In the genomic region with DNA sequence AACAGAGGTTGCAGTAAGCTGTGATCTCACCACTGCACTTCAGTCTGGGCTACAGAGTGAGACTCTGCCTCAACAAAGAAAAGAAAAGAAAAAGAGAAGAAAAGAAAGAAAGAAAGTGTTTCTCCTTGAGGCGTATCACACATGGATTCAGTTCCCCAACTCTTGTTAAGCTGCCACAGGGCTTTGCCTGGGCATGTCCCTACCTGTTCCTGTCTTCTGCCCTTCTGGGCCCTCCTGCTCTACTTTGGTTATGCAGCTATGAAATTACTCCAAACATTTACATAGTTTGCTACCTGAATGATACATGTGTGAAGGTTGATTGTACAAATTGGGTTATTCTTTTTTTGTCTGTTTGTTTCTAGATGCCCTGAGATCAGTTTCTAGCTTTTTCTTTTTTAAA, we compare ENCODE assay signal across 8 cellular contexts.
DNase-seq lines count a peak whose midpoint lies in the region; ATAC-seq and TF ChIP-seq lines count a peak whose summit lies in the region.
"Not testable (repeated sequence)": the region's sequence is repeated elsewhere in the genome, so short reads cannot be mapped to it uniquely, and the experiment has no call there.

No MANE protein-coding gene starts in this region.

- TF ChIP-seq CTCF in RWPE2 (IDR thresholded peaks at IDR 0.05; ENCODE audit: poor library complexity, severe bottlenecking); foreskin keratinocyte (conservative IDR thresholded peaks at IDR 0.05): not testable (repeated sequence)

- H3K27ac ChIP-seq in RWPE2 (ENCODE audit: poor library complexity, severe bottlenecking); foreskin keratinocyte: not testable (repeated sequence)

- H3K36me3 ChIP-seq in RWPE2 (ENCODE audit: low read depth): not testable (repeated sequence)

- H3K4me3 ChIP-seq in RWPE2 (ENCODE audit: severe bottlenecking): not testable (repeated sequence)

- H3K4me1 ChIP-seq in RWPE2 (ENCODE audit: insufficient read depth, poor library complexity, severe bottlenecking); foreskin keratinocyte: not testable (repeated sequence)

- H3K9me3 ChIP-seq in RWPE2 (ENCODE audit: severe bottlenecking): not testable (repeated sequence)

- ATAC-seq in GM18498 (IDR thresholded peaks at IDR 0.05; ENCODE audit: unreplicated experiment): peak; percentile 53
- peak; percentile 40 for ATAC-seq in GM18868 (IDR thresholded peaks at IDR 0.05; ENCODE audit: unreplicated experiment)
- peak; percentile 57 for ATAC-seq in HG02588 (IDR thresholded peaks at IDR 0.05; ENCODE audit: unreplicated experiment)
- ATAC-seq in HG02610 (IDR thresholded peaks at IDR 0.05; ENCODE audit: unreplicated experiment): peak; percentile 63
- peak; percentile 46 for ATAC-seq in HG03442 (IDR thresholded peaks at IDR 0.05; ENCODE audit: unreplicated experiment)
- peak; percentile 72 for ATAC-seq in RWPE2 (ENCODE audit: low read depth)
- peak; percentile 63 for ATAC-seq in esophagus mucosa
- peak; percentile 40 for ATAC-seq in foreskin keratinocyte

- not testable (repeated sequence) for H3K27me3 ChIP-seq in RWPE2 (ENCODE audit: insufficient read depth, poor library complexity, severe bottlenecking); foreskin keratinocyte

- not testable (repeated sequence) for DNase-seq in RWPE2 (ENCODE audit: low spot score); foreskin keratinocyte
